1 cellular context compared by ENCODE assay signal in genomic region chr20:43995645-43996044, GRCh38.
TF ChIP-seq lines count a peak whose summit lies in the region.

No MANE protein-coding gene starts in this region.

TF ChIP-seq in HEK293, 187 proteins besides CTCF, POLR2A, EP300 and RAD21 (continued from another document):
- TF ChIP-seq ATF2 (tag by site-specific recombination; IDR thresholded peaks at IDR 0.05; ENCODE audit: low read depth) (peak; percentile 65), ZNF280D (tag by site-specific recombination; IDR thresholded peaks at IDR 0.05) (0 out of 2 replicates have a peak, but pooled peaks have one; percentile 22), ZNF146 (tag by site-specific recombination; IDR thresholded peaks at IDR 0.05) (peak; percentile 91), ZNF518A (tag by site-specific recombination; conservative IDR thresholded peaks at IDR 0.05; ENCODE audit: low read depth) (no peak)
